ENCODE assay signal across 30 cellular contexts in genomic region chr4:163137581-163137980, GRCh38.
"Had no signal": no experiment of that assay in that cellular context is flagged by ENCODE, and none has a peak within 500 bp of the region (broad histone marks: within the 10 kb centered on the region; RNA-seq: fewer than 3 reads in every experiment).

No MANE protein-coding gene starts in this region.

- H3K27me3 ChIP-seq: cardiac muscle cell, Peyer's patch, SJSA1 had no signal

- H3K4me2 ChIP-seq: SK-N-SH had no signal

- DNase-seq: activated CD4-positive, alpha-beta T cell treated with anti-CD3 and anti-CD28 coated beads, Interleukin-2, amount 10 ng/mL, durations not matched to agents 24 days and 14 days; activated CD4-positive, alpha-beta T cell treated with anti-CD3 and anti-CD28 coated beads, Interleukin-2, amount 50 U/mL, for 4 hours; activated CD8-positive, alpha-beta T cell treated with anti-CD3 and anti-CD28 coated beads for 36 hours; activated effector memory CD4-positive, alpha-beta T cell treated with anti-CD3 and anti-CD28 coated beads, Interleukin-2, amount 50 U/mL, for 16 hours; activated naive CD4-positive, alpha-beta T cell; activated naive CD8-positive, alpha-beta T cell treated with anti-CD3 and anti-CD28 coated beads, Interleukin-2, amount 10 ng/mL, durations not matched to agents 7 days and 5 days; activated T-cell treated with anti-CD3 and anti-CD28 coated beads, Interleukin-2, amount 50 U/mL, for 1 hour; activated T-cell treated with anti-CD3 and anti-CD28 coated beads, Interleukin-2, amount 50 U/mL, for 72 hours; anterior cingulate cortex; NCI-H1436 treated with DMSO at 0.1 percent for 48 hours; NCI-H1694 treated with DMSO at 0.1 percent for 48 hours; NCI-H2029; NCI-H345; NCI-H526; NCI-H748 treated with DMSO at 0.1 percent for 48 hours; NK-92 treated with Interleukin-12 subunit alpha and Interleukin-12 subunit beta, amount 100 ng/mL, for 24 hours; PC-3; Peyer's patch; RPMI8226; SHP77 treated with DMSO at 0.1 percent for 48 hours; SK-N-SH; T-helper 1 cell had no signal

- H3K4me3 Mint-ChIP-seq: activated CD4-positive, alpha-beta T cell treated with anti-CD3 and anti-CD28 coated beads, Interleukin-2, amount 10 ng/mL, durations not matched to agents 24 days and 14 days; activated CD8-positive, alpha-beta T cell treated with anti-CD3 and anti-CD28 coated beads for 36 hours; activated naive CD4-positive, alpha-beta T cell treated with anti-CD3 and anti-CD28 coated beads, Interleukin-2, amount 50 U/mL, for 24 hours; activated naive CD8-positive, alpha-beta T cell treated with anti-CD3 and anti-CD28 coated beads, Interleukin-2, amount 10 ng/mL, durations not matched to agents 7 days and 5 days; activated T-cell treated with anti-CD3 and anti-CD28 coated beads, Interleukin-2, amount 50 U/mL, for 72 hours; activated T-helper 17 cell treated with anti-CD3 and anti-CD28 coated beads, Interleukin-2, amount 50 U/mL, for 72 hours; central memory CD8-positive, alpha-beta T cell; T-helper 2 cell treated with Interferon-gamma antibody and Interleukin-4, amounts not matched to agents 5 μg/mL and 100 μg/mL, for 36 hours had no signal

- H3K27ac Mint-ChIP-seq: activated CD4-positive, alpha-beta T cell treated with anti-CD3 and anti-CD28 coated beads, Interleukin-2, amount 10 ng/mL, durations not matched to agents 24 days and 14 days; activated CD8-positive, alpha-beta T cell treated with anti-CD3 and anti-CD28 coated beads for 36 hours; activated naive CD4-positive, alpha-beta T cell treated with anti-CD3 and anti-CD28 coated beads, Interleukin-2, amount 50 U/mL, for 24 hours; activated naive CD8-positive, alpha-beta T cell treated with anti-CD3 and anti-CD28 coated beads, Interleukin-2, amount 10 ng/mL, durations not matched to agents 7 days and 5 days; activated T-helper 17 cell treated with anti-CD3 and anti-CD28 coated beads, Interleukin-2, amount 50 U/mL, for 72 hours; T-helper 2 cell treated with Interferon-gamma antibody and Interleukin-4, amounts not matched to agents 5 μg/mL and 100 μg/mL, for 36 hours had no signal

- H3K4me3 ChIP-seq: cardiac muscle cell, K562, Peyer's patch, SJSA1 had no signal

- H3K27ac ChIP-seq: cardiac muscle cell, Peyer's patch, SJSA1 had no signal

- H3K4me1 ChIP-seq: Peyer's patch, SJSA1 had no signal

- H3K9me3 ChIP-seq: Peyer's patch, SJSA1, SK-N-SH had no signal

- H3K36me3 ChIP-seq: Peyer's patch, SJSA1 had no signal

- ATAC-seq: activated CD8-positive, alpha-beta T cell treated with anti-CD3 and anti-CD28 coated beads for 36 hours; activated T-cell treated with anti-CD3 and anti-CD28 coated beads, Interleukin-2, amount 50 U/mL, for 72 hours; activated T-helper 17 cell treated with anti-CD3 and anti-CD28 coated beads, Interleukin-2, amount 50 U/mL, for 72 hours; K562; PC-3 had no signal

- H3K27me3 Mint-ChIP-seq: activated CD4-positive, alpha-beta T cell treated with anti-CD3 and anti-CD28 coated beads, Interleukin-2, amount 10 ng/mL, durations not matched to agents 24 days and 14 days; activated CD8-positive, alpha-beta T cell treated with anti-CD3 and anti-CD28 coated beads for 36 hours; activated naive CD4-positive, alpha-beta T cell treated with anti-CD3 and anti-CD28 coated beads, Interleukin-2, amount 50 U/mL, for 24 hours; activated naive CD8-positive, alpha-beta T cell treated with anti-CD3 and anti-CD28 coated beads, Interleukin-2, amount 10 ng/mL, durations not matched to agents 7 days and 5 days; activated T-helper 17 cell treated with anti-CD3 and anti-CD28 coated beads, Interleukin-2, amount 50 U/mL, for 72 hours; central memory CD8-positive, alpha-beta T cell had no signal

- H3K4me1 Mint-ChIP-seq: activated CD4-positive, alpha-beta T cell treated with anti-CD3 and anti-CD28 coated beads, Interleukin-2, amount 10 ng/mL, durations not matched to agents 24 days and 14 days; activated naive CD4-positive, alpha-beta T cell treated with anti-CD3 and anti-CD28 coated beads, Interleukin-2, amount 50 U/mL, for 24 hours; activated naive CD8-positive, alpha-beta T cell treated with anti-CD3 and anti-CD28 coated beads, Interleukin-2, amount 10 ng/mL, durations not matched to agents 7 days and 5 days; activated T-helper 17 cell treated with anti-CD3 and anti-CD28 coated beads, Interleukin-2, amount 50 U/mL, for 72 hours; central memory CD8-positive, alpha-beta T cell had no signal

- FAIRE-seq: K562, TTC549 had no signal

- H3K9ac ChIP-seq: SK-N-SH had no signal

- H3K9me3 Mint-ChIP-seq: activated CD4-positive, alpha-beta T cell treated with anti-CD3 and anti-CD28 coated beads, Interleukin-2, amount 10 ng/mL, durations not matched to agents 24 days and 14 days; activated CD8-positive, alpha-beta T cell treated with anti-CD3 and anti-CD28 coated beads for 36 hours; activated naive CD4-positive, alpha-beta T cell treated with anti-CD3 and anti-CD28 coated beads, Interleukin-2, amount 50 U/mL, for 24 hours; activated naive CD8-positive, alpha-beta T cell treated with anti-CD3 and anti-CD28 coated beads, Interleukin-2, amount 10 ng/mL, durations not matched to agents 7 days and 5 days; activated T-cell treated with anti-CD3 and anti-CD28 coated beads, Interleukin-2, amount 50 U/mL, for 72 hours; activated T-helper 17 cell treated with anti-CD3 and anti-CD28 coated beads, Interleukin-2, amount 50 U/mL, for 72 hours; central memory CD8-positive, alpha-beta T cell; T-helper 2 cell treated with Interferon-gamma antibody and Interleukin-4, amounts not matched to agents 5 μg/mL and 100 μg/mL, for 36 hours had no signal
